Comparison of ENCODE assay signal across 27 cellular contexts in the genomic region with DNA sequence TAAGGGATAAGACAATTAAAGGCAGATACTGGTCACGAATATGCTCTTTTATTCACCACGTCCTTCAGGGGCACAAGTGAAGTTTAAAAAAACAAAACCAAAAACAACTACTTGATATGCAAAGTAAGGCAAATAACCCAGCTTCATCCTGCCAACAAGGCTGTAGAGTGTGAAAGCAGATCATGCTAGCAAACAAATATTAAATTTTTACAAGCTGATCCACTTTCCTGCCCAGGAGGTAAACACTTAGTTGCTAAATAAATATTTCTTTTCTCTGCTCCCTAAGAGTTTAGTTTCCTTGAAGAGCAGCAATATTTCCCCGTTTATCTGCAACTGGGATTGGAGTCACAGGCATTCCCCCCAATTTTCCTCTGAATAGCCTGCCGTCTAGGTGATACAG.
"Had no signal": no experiment of that assay in that cellular context is flagged by ENCODE, and none has a peak within 500 bp of the region (broad histone marks: within the 10 kb centered on the region; RNA-seq: fewer than 3 reads in every experiment).

No MANE protein-coding gene starts in this region.

- H3K27ac ChIP-seq: left ventricle myocardium inferior, neural progenitor cell, neutrophil, parathyroid adenoma, skin epidermis, suprapubic skin, thoracic aorta, tibial artery, upper lobe of right lung had no signal

- H3K36me3 ChIP-seq: neural progenitor cell, neutrophil, suprapubic skin, thoracic aorta, upper lobe of right lung had no signal

- H3K9me3 ChIP-seq: neutrophil, suprapubic skin, thoracic aorta, tibial artery, upper lobe of right lung had no signal

- ATAC-seq: left colon; natural killer cell; right cardiac atrium; sciatic nerve; stimulated activated effector memory CD8-positive, alpha-beta T cell treated with anti-CD3 and anti-CD28 coated beads, Interleukin-12 subunit alpha, Interleukin-12 subunit beta, amount 100 ng/mL, for 72 hours; upper lobe of right lung had no signal

- H3K4me3 ChIP-seq: left ventricle myocardium inferior, lung, neural progenitor cell, skin epidermis, suprapubic skin, thoracic aorta, tibial artery, upper lobe of right lung had no signal

- H3K27me3 ChIP-seq: neural progenitor cell, neutrophil, suprapubic skin, tibial artery, upper lobe of right lung had no signal

- H3K4me1 ChIP-seq: parathyroid adenoma, suprapubic skin, tibial artery, upper lobe of right lung had no signal

- DNase-seq: hippocampal formation; kidney glomerular epithelial cell; left colon; left ventricle myocardium inferior; mesendoderm; naive B cell; natural killer cell; nephron progenitor cell; occipital lobe; retina; right cardiac atrium; stimulated activated CD4-positive, alpha-beta T cell treated with anti-CD3 and anti-CD28 coated beads, Interleukin-12 subunit alpha, Interleukin-12 subunit beta, amount 100 ng/mL, for 4 hours; stimulated activated CD4-positive, alpha-beta T cell treated with anti-CD3 and anti-CD28 coated beads, Interleukin-15, amount 100 ng/mL, for 24 hours; stimulated activated CD4-positive, alpha-beta T cell treated with anti-CD3 and anti-CD28 coated beads, Interleukin-4, amount 100 ng/mL, for 24 hours; stimulated activated naive CD4-positive, alpha-beta T cell; tibial artery; trophoblast cell; upper lobe of right lung had no signal
